ENCODE assay signal across 3 cellular contexts in genomic region chr2:154329510-154329909, GRCh38.
"Had no signal": no experiment of that assay in that cellular context is flagged by ENCODE, and none has a peak within 500 bp of the region (broad histone marks: within the 10 kb centered on the region; RNA-seq: fewer than 3 reads in every experiment).

No MANE protein-coding gene starts in this region.

- H3K4me3 ChIP-seq: GM12878 had no signal

- DNase-seq: GDM1, GF-D8 had no signal

- ATAC-seq: GM12878 had no signal
